Comparison of ENCODE assay signal across 21 cellular contexts in genomic region chr10:30199376-30200018, GRCh38.
A peak's percentile ranks its signal among the peaks of the same experiment; 100 is the strongest.
DNase-seq lines count a peak whose midpoint lies in the region; FAIRE-seq and TF ChIP-seq lines count a peak whose summit lies in the region.
"Had no signal": no experiment of that assay in that cellular context is flagged by ENCODE, and none has a peak within 500 bp of the region (broad histone marks: within the 10 kb centered on the region; RNA-seq: fewer than 3 reads in every experiment).

No MANE protein-coding gene starts in this region.

- H4K20me1 ChIP-seq in mammary epithelial cell (ENCODE audit: insufficient read depth, low read length) (no peaks in the 10 kb centered on the region), keratinocyte (ENCODE audit: control insufficient read depth, extremely low read depth, insufficient read depth, low read length) (no peaks in the 10 kb centered on the region)
- H4K20me1 ChIP-seq: BLaER1 had no signal

- 31% methylated on average over 6 of the region's 6 CpGs for WGBS in mammary epithelial cell (ENCODE audit: low coverage, missing lambda C conversion rate)

- H3K27ac Mint-ChIP-seq in MCF 10A (ENCODE audit: low read depth, unreplicated experiment), result no peak overlapping the region
- H3K27ac Mint-ChIP-seq: CD8-positive, alpha-beta T cell had no signal

- no peaks in the 10 kb centered on the region for H3K4me1 Mint-ChIP-seq in MCF 10A (ENCODE audit: insufficient read depth, unreplicated experiment)

- H3K9me3 ChIP-seq in breast epithelium (peaks cover 0 to under 1% of the 10 kb centered on the region in 2 donors), mammary epithelial cell (replicated peaks; ENCODE audit: insufficient read depth, low read length) (no peaks in the 10 kb centered on the region), keratinocyte (ENCODE audit: control insufficient read depth, low read depth, low read length) (no peaks in the 10 kb centered on the region), skeletal muscle tissue (ENCODE audit: control insufficient read depth in 3 of 3, low read length in 3 of 3) (peaks cover 0 to 2% (median 0%) of the 10 kb centered on the region in 3 donors)
- H3K9me3 ChIP-seq: SJSA1 had no signal

- dilution Hi-C loops in mammary epithelial cell (cut with HindIII; ENCODE audit: low sequenced_read_pairs) (no loop called here), keratinocyte (cut with MboI; ENCODE audit: extremely low pct_ligation_motif_present, low sequenced_read_pairs) (no loop called here)

- H3K9ac ChIP-seq in mammary epithelial cell (ENCODE audit: insufficient read depth, low read length) (no peak overlapping the region), keratinocyte (ENCODE audit: control insufficient read depth, extremely low read depth, insufficient read depth, low read length) (no peak overlapping the region), skeletal muscle tissue (ENCODE audit: low read depth in 1 of 3, low read length in 3 of 3) (no peak overlapping the region)
- H3K9ac ChIP-seq: BLaER1, GM23248, KMS-11 had no signal

- H3K4me3 ChIP-seq in breast epithelium (no peak overlapping the region), mammary epithelial cell (replicated peaks in 1 of 3; ENCODE audit: insufficient read depth in 1 of 3, low read depth in 2 of 3, low read length in 3 of 3) (no peak overlapping the region), keratinocyte (ENCODE audit: control insufficient read depth in 2 of 3, extremely low read depth in 1 of 3, insufficient read depth in 2 of 3, low read depth in 1 of 3, low read length in 3 of 3) (no peak overlapping the region), skeletal muscle tissue (ENCODE audit: low read length in 3 of 3) (peak overlapping the region in 2 of 3 donors; percentile 11 to 21)
- H3K4me3 ChIP-seq: BLaER1, GM23248, MG63, SJSA1 had no signal

- H3K79me2 ChIP-seq in mammary epithelial cell (ENCODE audit: insufficient read depth, low read length) (no peaks in the 10 kb centered on the region), keratinocyte (ENCODE audit: control insufficient read depth, insufficient read depth, low read length) (no peaks in the 10 kb centered on the region)

- no peaks in the 10 kb centered on the region for H3K36me3 ChIP-seq in breast epithelium
- H3K36me3 ChIP-seq in mammary epithelial cell (ENCODE audit: insufficient read depth, low read length), result no peaks in the 10 kb centered on the region
- no peaks in the 10 kb centered on the region for H3K36me3 ChIP-seq in keratinocyte (ENCODE audit: control insufficient read depth in 2 of 2, extremely low read depth in 1 of 2, insufficient read depth in 2 of 2, low read length in 2 of 2)
- H3K36me3 ChIP-seq in skeletal muscle tissue (ENCODE audit: control insufficient read depth in 3 of 3, insufficient read depth in 3 of 3, low read length in 3 of 3), result no peaks in the 10 kb centered on the region
- H3K36me3 ChIP-seq: BLaER1, MG63, SJSA1 had no signal

- H3K9me1 ChIP-seq in keratinocyte (ENCODE audit: control insufficient read depth, extremely low read depth, insufficient read depth, low read length), result no peaks in the 10 kb centered on the region

- no peak for TF ChIP-seq POLR2A in breast epithelium (IDR thresholded peaks at IDR 0.05)

- FAIRE-seq in keratinocyte (lab: Jason Lieb, UNC), result peak; percentile 44
- FAIRE-seq: D721Med, G401.6, GM18507 had no signal

- no peaks in the 10 kb centered on the region for H3K36me3 Mint-ChIP-seq in MCF 10A (ENCODE audit: insufficient read depth, unreplicated experiment)
- H3K36me3 Mint-ChIP-seq: CD8-positive, alpha-beta T cell had no signal

- H3K9me3 Mint-ChIP-seq in MCF 10A (ENCODE audit: unreplicated experiment), result peaks cover 3% of the 10 kb centered on the region
- H3K9me3 Mint-ChIP-seq: CD8-positive, alpha-beta T cell had no signal

- H3K27ac ChIP-seq in breast epithelium, result peak overlapping the region in 1 of 2 donors; percentile 43
- H3K27ac ChIP-seq in mammary epithelial cell (ENCODE audit: insufficient read depth, low read depth, low read length), result peak overlapping the region; percentile 48
- H3K27ac ChIP-seq in keratinocyte (ENCODE audit: control insufficient read depth, insufficient read depth, low read length), result no peak overlapping the region
- H3K27ac ChIP-seq in skeletal muscle tissue (ENCODE audit: low read depth, low read length), result no peak overlapping the region
- H3K27ac ChIP-seq: BLaER1, GM23248, KMS-11, SJSA1 had no signal

- DNase-seq in MCF 10A (ENCODE audit: unreplicated experiment), result peak; percentile 30
- DNase-seq in breast epithelium (ENCODE audit: low spot score in 2 of 2), result no peak
- DNase-seq in mammary epithelial cell, result peak; percentile 81
- DNase-seq in keratinocyte (ENCODE audit: low read depth, low spot score), result no peak
- DNase-seq in NOMO-1 treated with dmso at 0.1 percent for 144 hours (lab: John Stamatoyannopoulos, UW; ENCODE audit: unreplicated experiment), result no peak
- DNase-seq in DMS 273 treated with DMSO at 0.1 percent for 48 hours (lab: John Stamatoyannopoulos, UW), result no peak
- DNase-seq in activated naive CD4-positive, alpha-beta T cell treated with anti-CD3 and anti-CD28 coated beads, Interleukin-2, amount 50 U/mL, for 16 hours, result no peak
- DNase-seq: CD8-positive, alpha-beta T cell; DMS79 treated with DMSO at 0.1 percent for 48 hours; GM23248; MG63; NCI-H1092 treated with DMSO at 0.1 percent for 48 hours; NCI-H1694 treated with DMSO at 0.1 percent for 48 hours; NCI-H446 had no signal

- H3K4me2 ChIP-seq in mammary epithelial cell (ENCODE audit: insufficient read depth, low read depth, low read length), result peak overlapping the region; percentile 68
- H3K4me2 ChIP-seq in keratinocyte (ENCODE audit: control insufficient read depth, extremely low read depth, insufficient read depth, low read depth, low read length), result no peak overlapping the region
- H3K4me2 ChIP-seq: BLaER1, KMS-11 had no signal

- BruUV-seq in MCF 10A (replicated peaks; lab: Mats Ljungman, UMichigan), result no TSS peak
- BruUV-seq in mammary epithelial cell (replicated peaks; lab: Mats Ljungman, UMichigan), result no TSS peak

- in situ Hi-C loops in mammary epithelial cell (cut with MboI; ENCODE audit: low sequenced_read_pairs in 2 of 2), result no loop called here

- no peaks in the 10 kb centered on the region for H3K27me3 ChIP-seq in breast epithelium
- H3K27me3 ChIP-seq in mammary epithelial cell (ENCODE audit: insufficient read depth, low read length), result no peaks in the 10 kb centered on the region
- H3K27me3 ChIP-seq in keratinocyte (ENCODE audit: control insufficient read depth, extremely low read depth, insufficient read depth, low read length), result no peaks in the 10 kb centered on the region
- no peaks in the 10 kb centered on the region for H3K27me3 ChIP-seq in skeletal muscle tissue (ENCODE audit: control insufficient read depth in 3 of 3, insufficient read depth in 3 of 3, low read length in 3 of 3)
- H3K27me3 ChIP-seq: BLaER1, MG63 had no signal

- TF ChIP-seq CTCF in MCF 10A (IDR thresholded peaks at IDR 0.05; ENCODE audit: unreplicated experiment) (no peak), breast epithelium (IDR thresholded peaks at IDR 0.05) (no peak), mammary epithelial cell (conservative IDR thresholded peaks at IDR 0.05 in 1 of 2, IDR thresholded peaks at IDR 0.05 in 1 of 2; ENCODE audit: extremely low read depth in 1 of 2, insufficient read depth in 1 of 2, low read depth in 1 of 2, low read length in 2 of 2) (no peak), keratinocyte (optimal IDR thresholded peaks at IDR 0.05 in 1 of 3, IDR thresholded peaks at IDR 0.05 in 1 of 3, conservative IDR thresholded peaks at IDR 0.05 in 1 of 3; ENCODE audit: extremely low read depth in 1 of 3, insufficient read depth in 2 of 3, low read length in 3 of 3) (no peak)

- POLR2A ChIA-PET in MCF 10A (lab: Yijun Ruan, JAX), result no interaction called here

- no peak overlapping the region for H3K4me3 Mint-ChIP-seq in MCF 10A (ENCODE audit: unreplicated experiment)
- H3K4me3 Mint-ChIP-seq: CD8-positive, alpha-beta T cell had no signal

- intact Hi-C loops in MCF 10A (cut with micrococcal nuclease) (no loop called here), breast epithelium (cut with DNase I; ENCODE audit: low total_unique reads) (no loop called here), mammary epithelial cell (cut with micrococcal nuclease) (no loop called here)

- no peaks in the 10 kb centered on the region for H3K4me1 ChIP-seq in breast epithelium
- H3K4me1 ChIP-seq in mammary epithelial cell (ENCODE audit: insufficient read depth, low read length), result peaks cover 20% of the 10 kb centered on the region
- H3K4me1 ChIP-seq in keratinocyte (ENCODE audit: control insufficient read depth, extremely low read depth, insufficient read depth, low read length), result no peaks in the 10 kb centered on the region
- H3K4me1 ChIP-seq in skeletal muscle tissue (ENCODE audit: control insufficient read depth in 3 of 3, insufficient read depth in 3 of 3, low read length in 3 of 3), result peaks cover 4 to 6% (median 5%) of the 10 kb centered on the region in 3 donors
- H3K4me1 ChIP-seq: BLaER1, SJSA1 had no signal

- CTCF ChIA-PET in MCF 10A (lab: Yijun Ruan, JAX) (interaction anchor here (0.5 to 1.5 kb wide), 2 partner anchors 197 to 289 kb away, joined by 3 to 6 read pairs; no protein-coding TSS in a partner anchor), mammary epithelial cell (lab: Charles Lee; ENCODE audit: low non-redundant PET) (interaction anchor here (0.7 kb wide), 1 partner anchor 22 kb away, joined by 3 read pairs; no protein-coding TSS in a partner anchor)

- H2AFZ ChIP-seq in mammary epithelial cell (ENCODE audit: low read depth, low read length), result peak overlapping the region; percentile 74
- H2AFZ ChIP-seq in keratinocyte (ENCODE audit: control insufficient read depth, low read length), result no peak overlapping the region
- H2AFZ ChIP-seq: GM23248 had no signal

- peaks cover 19% of the 10 kb centered on the region for H3K27me3 Mint-ChIP-seq in MCF 10A (ENCODE audit: insufficient read depth, unreplicated experiment)

Comparison
In these comparisons a context has a peak if more than half of its experiments do, and no peak if none do; other contexts are left out.
1. DNase-seq: peak in MCF 10A (single experiment) and mammary epithelial cell (single experiment); none in breast epithelium (0 of 2), keratinocyte (single experiment), NOMO-1 treated with dmso at 0.1 percent for 144 hours (single experiment), DMS 273 treated with DMSO at 0.1 percent for 48 hours (single experiment) and activated naive CD4-positive, alpha-beta T cell treated with anti-CD3 and anti-CD28 coated beads, Interleukin-2, amount 50 U/mL, for 16 hours (single experiment).
2. H3K4me3 ChIP-seq: peak in skeletal muscle tissue (2 of 3); none in breast epithelium (0 of 3), mammary epithelial cell (0 of 3) and keratinocyte (0 of 3).